Comparison of ENCODE assay signal across 8 cellular contexts in genomic region chrX:110145854-110146253, GRCh38.
DNase-seq lines count a peak whose midpoint lies in the region; ATAC-seq and TF ChIP-seq lines count a peak whose summit lies in the region.

No MANE protein-coding gene starts in this region.

- peak in 5 of 6 experiments; percentile 28 to 52 (median 42) for TF ChIP-seq CTCF in thyroid gland (IDR thresholded peaks at IDR 0.05)

- no peaks in the 10 kb centered on the region for H3K9me3 ChIP-seq in thyroid gland

- TF ChIP-seq POLR2A in thyroid gland (IDR thresholded peaks at IDR 0.05): no peak

- H3K36me3 ChIP-seq in thyroid gland: no peaks in the 10 kb centered on the region

- no peaks in the 10 kb centered on the region for H3K27me3 ChIP-seq in thyroid gland

- WGBS in thyroid gland, 2 donors: 32 to 39% methylated on average over 3 to 4 of the region's 4 CpGs

- H3K4me1 ChIP-seq in thyroid gland: no peaks in the 10 kb centered on the region

- no peak overlapping the region for H3K27ac ChIP-seq in thyroid gland

- DNase-seq in NCI-H1694 treated with DMSO at 0.1 percent for 48 hours (lab: John Stamatoyannopoulos, UW): peak; percentile 9
- no peak for DNase-seq in NCI-H1694 (lab: John Stamatoyannopoulos, UW)
- peak; percentile 40 for DNase-seq in M059J (ENCODE audit: low read depth)
- peak; percentile 21 for DNase-seq in amniotic stem cell (lab: John Stamatoyannopoulos, UW)
- peak; percentile 45 for DNase-seq in iris pigment epithelial cell (ENCODE audit: low read depth)
- DNase-seq in thyroid gland: peak; percentile 16 to 21
- no peak for DNase-seq in cortex of kidney (lab: John Stamatoyannopoulos, UW)

- peak; percentile 56 for ATAC-seq in GM21360 (IDR thresholded peaks at IDR 0.05; ENCODE audit: unreplicated experiment)

- H3K4me3 ChIP-seq in thyroid gland (replicated peaks in 1 of 3): no peak overlapping the region

- intact Hi-C loops in thyroid gland (cut with DNase I): loop anchor here (10.0 kb wide), 1 partner anchor 231 kb away; no protein-coding TSS in a partner anchor

Comparison
In these comparisons a context has a peak if more than half of its experiments do, and no peak if none do; other contexts are left out.
1. DNase-seq: peak in NCI-H1694 treated with DMSO at 0.1 percent for 48 hours (single experiment), M059J (single experiment), amniotic stem cell (single experiment), iris pigment epithelial cell (single experiment) and thyroid gland (2 of 2); none in NCI-H1694 (single experiment) and cortex of kidney (single experiment).